In genomic region chr5:143593723-143594122, GRCh38 we compare ENCODE assay signal across 21 cellular contexts.
DNase-seq lines count a peak whose midpoint lies in the region; ATAC-seq, FAIRE-seq and TF ChIP-seq lines count a peak whose summit lies in the region.
"Had no signal": no experiment of that assay in that cellular context is flagged by ENCODE, and none has a peak within 500 bp of the region (broad histone marks: within the 10 kb centered on the region; RNA-seq: fewer than 3 reads in every experiment).

No MANE protein-coding gene starts in this region.

- H3K9me3 ChIP-seq in hepatocyte (ENCODE audit: low read depth): no peaks in the 10 kb centered on the region
- H3K9me3 ChIP-seq: heart right ventricle, SK-N-SH had no signal

- H2AFZ ChIP-seq in hepatocyte: no peak overlapping the region

- ATAC-seq in GM19438 (IDR thresholded peaks at IDR 0.05; ENCODE audit: low read depth, unreplicated experiment) (peak; percentile 55), HG03342 (IDR thresholded peaks at IDR 0.05; ENCODE audit: unreplicated experiment) (peak; percentile 40), GM18520 (IDR thresholded peaks at IDR 0.05; ENCODE audit: unreplicated experiment) (no peak)
- ATAC-seq: heart right ventricle had no signal

- H3K4me2 ChIP-seq in hepatocyte: no peak overlapping the region
- H3K4me2 ChIP-seq: SK-N-SH had no signal

- WGBS in hepatocyte (ENCODE audit: low lambda C conversion rate, missing lambda C conversion rate): 84% methylated on average over 6 of the region's 6 CpGs

- H3K27ac ChIP-seq in hepatocyte: peak overlapping the region; percentile 73
- H3K27ac ChIP-seq: brain microvascular endothelial cell, dorsolateral prefrontal cortex, heart right ventricle had no signal

- H3K27me3 ChIP-seq in hepatocyte: no peaks in the 10 kb centered on the region
- H3K27me3 ChIP-seq: brain microvascular endothelial cell, dorsolateral prefrontal cortex, heart right ventricle had no signal

- no peaks in the 10 kb centered on the region for H3K9me2 ChIP-seq in hepatocyte (replicated peaks; ENCODE audit: insufficient read depth)
- H3K9me2 ChIP-seq: SK-N-SH had no signal

- H3K36me3 ChIP-seq in hepatocyte (replicated peaks; ENCODE audit: insufficient read depth, low read depth): no peaks in the 10 kb centered on the region
- H3K36me3 ChIP-seq: brain microvascular endothelial cell, heart right ventricle had no signal

- H3K4me3 ChIP-seq in hepatocyte: no peak overlapping the region
- H3K4me3 ChIP-seq: dorsolateral prefrontal cortex, heart right ventricle had no signal

- TF ChIP-seq POLR2A in GM12892 (IDR thresholded peaks at IDR 0.05; ENCODE audit: low read depth, low read length): no peak

- H3K4me1 ChIP-seq in hepatocyte (ENCODE audit: insufficient read depth): peaks cover 26% of the 10 kb centered on the region

- TF ChIP-seq CTCF in hepatocyte (IDR thresholded peaks at IDR 0.05; ENCODE audit: poor library complexity): no peak

- no peaks in the 10 kb centered on the region for H4K20me1 ChIP-seq in hepatocyte (ENCODE audit: insufficient read depth, poor library complexity, severe bottlenecking)

- peak; percentile 91 for FAIRE-seq in GM12892 (lab: Jason Lieb, UNC)
- FAIRE-seq: H54 had no signal

- DNase-seq in GM12892 (ENCODE audit: insufficient read length) (no peak), hepatocyte (ENCODE audit: low spot score) (no peak), SK-N-DZ (ENCODE audit: low spot score) (no peak), SHP77 (lab: John Stamatoyannopoulos, UW) (no peak)
- DNase-seq: activated CD4-positive, alpha-beta T cell treated with anti-CD3 and anti-CD28 coated beads, Interleukin-2, amount 50 U/mL, for 4 hours; activated naive CD8-positive, alpha-beta T cell treated with anti-CD3 and anti-CD28 coated beads for 36 hours; activated T-cell treated with anti-CD3 and anti-CD28 coated beads, Interleukin-2, amount 50 U/mL, for 24 hours; brain microvascular endothelial cell; DMS79 treated with DMSO at 0.1 percent for 48 hours; dorsolateral prefrontal cortex; heart right ventricle; midbrain; NCI-H1092 treated with DMSO at 0.1 percent for 48 hours; NCI-H226; nucleus accumbens; SK-N-SH; stimulated activated CD4-positive, alpha-beta T cell treated with anti-CD3 and anti-CD28 coated beads, Interleukin-4, amount 100 ng/mL, for 1 hour had no signal

- H3K79me2 ChIP-seq in hepatocyte: no peaks in the 10 kb centered on the region
